In genomic region chr15:91473894-91474293, GRCh38 we compare ENCODE assay signal across 19 cellular contexts.
DNase-seq lines count a peak whose midpoint lies in the region; ATAC-seq, FAIRE-seq and TF ChIP-seq lines count a peak whose summit lies in the region.
"Had no signal": no experiment of that assay in that cellular context is flagged by ENCODE, and none has a peak within 500 bp of the region (broad histone marks: within the 10 kb centered on the region; RNA-seq: fewer than 3 reads in every experiment).

No MANE protein-coding gene starts in this region.

- H3K9ac ChIP-seq in SK-N-MC (ENCODE audit: insufficient read length), result no peak overlapping the region

- TF ChIP-seq CTCF in A549 (IDR thresholded peaks at IDR 0.05) (no peak), AG10803 (conservative IDR thresholded peaks at IDR 0.05; ENCODE audit: low read length) (no peak)

- peaks cover 4% of the 10 kb centered on the region; the same call in 1 of the 2 replicates for H3K27me3 ChIP-seq in SJCRH30

- DNase-seq in A549 (ENCODE audit: low read depth in 1 of 2, low spot score in 1 of 2) (no peak), AG10803 (ENCODE audit: low read depth) (peak; percentile 13), SK-N-MC (ENCODE audit: low read depth, low spot score) (peak; percentile 32), fibroblast of peridontal ligament (ENCODE audit: extremely low read depth) (peak; percentile 48), RKO (ENCODE audit: low spot score) (no peak), SJCRH30 (no peak)
- DNase-seq: ACHN, DND-41, H9, NCI-H1105 treated with DMSO at 0.1 percent for 48 hours, NCI-H1694, NCI-H2107, NCI-H510A treated with DMSO at 0.1 percent for 48 hours, NCI-H774, OCI-M1, RPMI8226, SIG-M5 had no signal

- WGBS in A549 (ENCODE audit: missing lambda C conversion rate), result 33% methylated on average over 3 of the region's 3 CpGs

- POLR2A ChIA-PET in A549 (lab: Yijun Ruan, JAX), result no interaction called here

- H3K4me3 ChIP-seq in A549 (no peak overlapping the region), AG10803 (ENCODE audit: low read length) (no peak overlapping the region), SK-N-MC (peak overlapping the region; percentile 50), SJCRH30 (no peak overlapping the region)

- H3K27ac ChIP-seq in A549 (no peak overlapping the region), SK-N-MC (peak overlapping the region; percentile 86), SJCRH30 (no peak overlapping the region)
- H3K27ac ChIP-seq: HL-60 had no signal

- H3K36me3 ChIP-seq in SK-N-MC (ENCODE audit: insufficient read depth, low read length), result no peaks in the 10 kb centered on the region
- H3K36me3 ChIP-seq in SJCRH30, result no peaks in the 10 kb centered on the region

- H3K9me3 ChIP-seq in A549 (no peaks in the 10 kb centered on the region; the same call in 2 of the 3 replicates), SK-N-MC (ENCODE audit: low read depth, low read length) (no peaks in the 10 kb centered on the region), SJCRH30 (replicated peaks) (no peaks in the 10 kb centered on the region)

- no peak for TF ChIP-seq EP300 in A549 (IDR thresholded peaks at IDR 0.05)

- no peak overlapping the region for H3K4me2 ChIP-seq in A549

- peak; percentile 68 for FAIRE-seq in A549 (lab: Jason Lieb, UNC)

- ATAC-seq in A549, result no peak
- no peak for ATAC-seq in GM18909 (IDR thresholded peaks at IDR 0.05; ENCODE audit: poor library complexity, unreplicated experiment)

- TF ChIP-seq POLR2A in A549 (IDR thresholded peaks at IDR 0.05; ENCODE audit: low read length), result no peak

- H3K4me1 ChIP-seq in A549 (no peaks in the 10 kb centered on the region), SJCRH30 (no peaks in the 10 kb centered on the region)

- no peak for TF ChIP-seq RAD21 in A549 (conservative IDR thresholded peaks at IDR 0.05 in 1 of 2, IDR thresholded peaks at IDR 0.05 in 1 of 2)

- CTCF ChIA-PET in A549 (lab: Yijun Ruan, JAX), result no interaction called here

TF ChIP-seq in A549, 52 proteins besides CTCF, POLR2A, EP300 and RAD21:
- TF ChIP-seq PHF8 (IDR thresholded peaks at IDR 0.05; ENCODE audit: borderline replicate concordance, low read depth) (no peak), NPAS2 (CRISPR knock-in tag; IDR thresholded peaks at IDR 0.05; ENCODE audit: borderline replicate concordance) (no peak), JUN (IDR thresholded peaks at IDR 0.05) (no peak), ZC3H11A (IDR thresholded peaks at IDR 0.05) (no peak)

Comparison
In these comparisons a context has a peak if more than half of its experiments do, and no peak if none do; other contexts are left out.
1. DNase-seq: peak in AG10803 (single experiment), SK-N-MC (single experiment) and fibroblast of peridontal ligament (single experiment); none in A549 (0 of 2), RKO (single experiment) and SJCRH30 (0 of 2).